9 cellular contexts compared by ENCODE assay signal in the genomic region with DNA sequence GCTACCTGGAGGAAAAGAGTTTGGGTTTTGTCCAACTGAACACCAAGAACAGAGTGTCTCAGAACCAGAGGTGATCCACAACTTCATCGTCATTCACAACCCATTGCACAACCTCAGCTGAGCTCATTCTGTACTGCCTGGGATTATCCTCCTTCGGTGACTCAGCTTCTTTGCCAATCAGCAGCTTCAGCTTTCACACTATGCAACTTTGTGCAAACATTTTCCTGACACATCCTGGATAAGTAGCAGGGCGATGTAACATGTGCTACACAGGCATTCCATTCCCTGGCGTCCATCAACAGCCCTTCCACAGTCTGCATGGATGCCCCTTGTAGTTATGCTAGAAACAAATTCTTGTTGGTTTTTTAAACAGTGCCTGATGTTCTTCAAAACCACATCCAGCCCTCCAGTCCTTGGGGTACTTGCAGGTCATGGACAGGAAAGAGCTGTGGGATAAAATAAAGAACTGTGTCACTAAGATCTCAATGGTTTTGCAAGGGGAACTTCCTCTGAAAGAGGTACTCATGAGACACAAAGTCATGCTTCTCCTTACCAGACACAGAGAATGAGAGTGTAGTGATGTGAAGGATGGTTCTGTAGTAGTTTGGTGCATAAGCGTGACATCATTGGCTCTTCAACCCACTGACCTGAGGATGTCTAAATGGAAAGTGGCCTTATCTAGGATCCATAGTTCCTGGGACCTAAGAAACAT.
DNase-seq lines count a peak whose midpoint lies in the region; ATAC-seq and TF ChIP-seq lines count a peak whose summit lies in the region.
"Had no signal": no experiment of that assay in that cellular context is flagged by ENCODE, and none has a peak within 500 bp of the region (broad histone marks: within the 10 kb centered on the region; RNA-seq: fewer than 3 reads in every experiment).

No MANE protein-coding gene starts in this region.

- no peak overlapping the region for H3K27ac ChIP-seq in mesenchymal stem cell (ENCODE audit: low read length, poor library complexity, severe bottlenecking)
- no peak overlapping the region for H3K27ac ChIP-seq in ascending aorta

- intact Hi-C loops in ascending aorta (cut with DNase I): no loop called here

- peak overlapping the region in 1 of 2 experiments; percentile 71 for H2BK12ac ChIP-seq in mesenchymal stem cell (ENCODE audit: low read length in 2 of 2)

- H2BK120ac ChIP-seq in mesenchymal stem cell (ENCODE audit: low read depth, low read length): peak overlapping the region; percentile 93

- no peaks in the 10 kb centered on the region for H3K79me1 ChIP-seq in mesenchymal stem cell (replicated peaks; ENCODE audit: low read length, poor library complexity, severe bottlenecking)

- no peak overlapping the region for H3K14ac ChIP-seq in mesenchymal stem cell (ENCODE audit: low read length in 2 of 2)

- H3K4ac ChIP-seq in mesenchymal stem cell (ENCODE audit: low read depth in 1 of 2, low read length in 2 of 2): peak overlapping the region; percentile 67 to 77

- H3K23ac ChIP-seq in mesenchymal stem cell (ENCODE audit: low read length in 2 of 2): no peak overlapping the region

- no peak overlapping the region for H4K91ac ChIP-seq in mesenchymal stem cell (ENCODE audit: low read length)

- no peaks in the 10 kb centered on the region for H3K4me1 ChIP-seq in mesenchymal stem cell (ENCODE audit: control insufficient read depth, insufficient read depth, low read depth, low read length)
- no peaks in the 10 kb centered on the region for H3K4me1 ChIP-seq in ascending aorta

- TF ChIP-seq POLR2A in NB4 (IDR thresholded peaks at IDR 0.05; ENCODE audit: extremely low read depth, insufficient read length): no peak

- no peaks in the 10 kb centered on the region for H3K36me3 ChIP-seq in mesenchymal stem cell (ENCODE audit: control insufficient read depth in 1 of 2, insufficient read depth in 2 of 2, low read depth in 1 of 2, low read length in 2 of 2)
- no peaks in the 10 kb centered on the region for H3K36me3 ChIP-seq in ascending aorta

- no peak overlapping the region for H2BK15ac ChIP-seq in mesenchymal stem cell (ENCODE audit: low read depth, poor library complexity, severe bottlenecking)

- TF ChIP-seq CTCF in NB4 (IDR thresholded peaks at IDR 0.05; ENCODE audit: low read depth, low read length) (no peak), choroid plexus epithelial cell (conservative IDR thresholded peaks at IDR 0.05; ENCODE audit: low read depth, low read length) (no peak), ascending aorta (IDR thresholded peaks at IDR 0.05) (no peak)

- peak overlapping the region; percentile 80 for H4K8ac ChIP-seq in mesenchymal stem cell (ENCODE audit: low read length)

- DNase-seq in DMS53 treated with DMSO at 0.1 percent for 48 hours (lab: John Stamatoyannopoulos, UW; ENCODE audit: unreplicated experiment): peak; percentile 43
- peak; percentile 62 for DNase-seq in NB4 (ENCODE audit: low read depth)
- peak; percentile 99 for DNase-seq in choroid plexus epithelial cell (ENCODE audit: low read depth)
- peak; percentile 99 for DNase-seq in mesenchymal stem cell
- no peak for DNase-seq in SHP77 (lab: John Stamatoyannopoulos, UW)
- no peak for DNase-seq in ascending aorta (ENCODE audit: low spot score in 2 of 2)
- no peak for DNase-seq in NCI-H2171 treated with DMSO at 0.1 percent for 48 hours (lab: John Stamatoyannopoulos, UW)
- DNase-seq: activated CD4-positive, alpha-beta T cell treated with anti-CD3 and anti-CD28 coated beads for 1 hour had no signal

- no peak overlapping the region for H3K4me3 ChIP-seq in NB4 (ENCODE audit: low read depth, low read length)
- no peak overlapping the region for H3K4me3 ChIP-seq in choroid plexus epithelial cell (ENCODE audit: low read depth, low read length)
- no peak overlapping the region for H3K4me3 ChIP-seq in mesenchymal stem cell (ENCODE audit: insufficient read depth in 1 of 2, low read depth in 1 of 2, low read length in 2 of 2)
- no peak overlapping the region for H3K4me3 ChIP-seq in ascending aorta

- H2BK5ac ChIP-seq in mesenchymal stem cell (ENCODE audit: low read depth, low read length, poor library complexity, severe bottlenecking): no peak overlapping the region

- no peaks in the 10 kb centered on the region for H3K27me3 ChIP-seq in mesenchymal stem cell (ENCODE audit: control insufficient read depth in 1 of 2, insufficient read depth in 1 of 2, low read length in 2 of 2)
- no peaks in the 10 kb centered on the region for H3K27me3 ChIP-seq in ascending aorta

- H2AK5ac ChIP-seq in mesenchymal stem cell (ENCODE audit: low read length, severe bottlenecking): no peak overlapping the region

- no peaks in the 10 kb centered on the region for H3K9me3 ChIP-seq in mesenchymal stem cell (ENCODE audit: control insufficient read depth, low read length)
- H3K9me3 ChIP-seq in ascending aorta: no peaks in the 10 kb centered on the region

- ATAC-seq in GM18511 (IDR thresholded peaks at IDR 0.05; ENCODE audit: unreplicated experiment): no peak

- WGBS in mesenchymal stem cell: 16% methylated on average over 5 of the region's 5 CpGs

- H3K4me2 ChIP-seq in mesenchymal stem cell (ENCODE audit: low read length, poor library complexity, severe bottlenecking): no peak overlapping the region

- no peak overlapping the region for H2AFZ ChIP-seq in mesenchymal stem cell (ENCODE audit: low read depth, low read length)

- H3K9ac ChIP-seq in mesenchymal stem cell (ENCODE audit: low read length): no peak overlapping the region

- H3K18ac ChIP-seq in mesenchymal stem cell (ENCODE audit: low read depth in 1 of 2, low read length in 2 of 2): peak overlapping the region; percentile 81 to 91

Comparison
In these comparisons a context has a peak if more than half of its experiments do, and no peak if none do; other contexts are left out.
1. DNase-seq: peak in DMS53 treated with DMSO at 0.1 percent for 48 hours (single experiment), NB4 (single experiment), choroid plexus epithelial cell (single experiment) and mesenchymal stem cell (single experiment); none in SHP77 (0 of 2), ascending aorta (0 of 2) and NCI-H2171 treated with DMSO at 0.1 percent for 48 hours (single experiment).